Comparison of ENCODE assay signal across 27 cellular contexts in genomic region chr20:50648651-50649050, GRCh38. TPM values are rescaled to one million over a fixed set of nuclear protein-coding genes. Genes with fewer than 3 reads are reported as not detected.
"Had no signal": no experiment of that assay in that cellular context is flagged by ENCODE, and none has a peak within 500 bp of the region (broad histone marks: within the 10 kb centered on the region; RNA-seq: fewer than 3 reads in every experiment).

No MANE protein-coding gene starts in this region.

- H3K9ac ChIP-seq: neural progenitor cell had no signal

- ATAC-seq: left colon; left ventricle myocardium superior; mucosa of descending colon; natural killer cell treated with Interleukin-12 subunit alpha and Interleukin-12 subunit beta and Interleukin-15 and Interleukin-18, amount 100 ng/mL, for 72 hours; stimulated activated naive B cell treated with anti-CD40 and anti-IgM and Interleukin-4, amounts not matched to agents 10 μg/mL and 1 μg/mL and 100 μg/mL, for 72 hours had no signal

- H3K4me1 ChIP-seq: neural progenitor cell, prostate gland had no signal

- H3K36me3 Mint-ChIP-seq: immature natural killer cell; memory B cell; mesothelial cell of epicardium; naive B cell; natural killer cell treated with Interleukin-12 subunit alpha and Interleukin-12 subunit beta and Interleukin-15 and Interleukin-18, amount 100 ng/mL, for 72 hours; neural progenitor cell; stimulated activated naive B cell treated with anti-CD40 and anti-IgM and Interleukin-4, amounts not matched to agents 10 μg/mL and 1 μg/mL and 100 μg/mL, for 72 hours had no signal

- H3K9me3 ChIP-seq: mucosa of descending colon, prostate gland, thoracic aorta, tibial nerve had no signal

- DNase-seq: dorsolateral prefrontal cortex; effector CD4-positive, alpha-beta T cell; hypothalamus; immature natural killer cell; islet precursor cell; kidney glomerular epithelial cell; left colon; left ventricle myocardium superior; mucosa of descending colon; naive B cell; nucleus accumbens; right cardiac atrium; spleen; stimulated activated CD4-positive, alpha-beta T cell treated with anti-CD3 and anti-CD28 coated beads, Interleukin-2, amount 100 ng/mL, for 48 hours; stimulated activated naive B cell treated with anti-CD40 and anti-IgM and Interleukin-4, amounts not matched to agents 10 μg/mL and 1 μg/mL and 100 μg/mL, for 72 hours had no signal

- H3K27ac ChIP-seq: dorsolateral prefrontal cortex, neural progenitor cell, prostate gland, skin epidermis, spleen, thoracic aorta had no signal

- H3K9me3 Mint-ChIP-seq: immature natural killer cell; memory B cell; mesothelial cell of epicardium; natural killer cell treated with Interleukin-12 subunit alpha and Interleukin-12 subunit beta and Interleukin-15 and Interleukin-18, amount 100 ng/mL, for 72 hours; stimulated activated naive B cell treated with anti-CD40 and anti-IgM and Interleukin-4, amounts not matched to agents 10 μg/mL and 1 μg/mL and 100 μg/mL, for 72 hours; stimulated activated naive CD8-positive, alpha-beta T cell treated with anti-CD3 and anti-CD28 coated beads, Interleukin-15, Interleukin-2, amounts not matched to agents 100 ng/mL and 50 ng/mL, for 24 hours had no signal

- H3K27me3 ChIP-seq: dorsolateral prefrontal cortex, neural progenitor cell, spleen, tibial nerve had no signal

- H3K27ac Mint-ChIP-seq: immature natural killer cell; memory B cell; mesothelial cell of epicardium; naive B cell; natural killer cell treated with Interleukin-12 subunit alpha and Interleukin-12 subunit beta and Interleukin-15 and Interleukin-18, amount 100 ng/mL, for 72 hours; neural progenitor cell; stimulated activated naive B cell treated with anti-CD40 and anti-IgM and Interleukin-4, amounts not matched to agents 10 μg/mL and 1 μg/mL and 100 μg/mL, for 72 hours; stimulated activated naive CD8-positive, alpha-beta T cell treated with anti-CD3 and anti-CD28 coated beads, Interleukin-15, Interleukin-2, amounts not matched to agents 100 ng/mL and 50 ng/mL, for 24 hours had no signal

- H3K4me3 ChIP-seq: dorsolateral prefrontal cortex, lung, mucosa of descending colon, neural progenitor cell, prostate gland, skin epidermis, spleen, thoracic aorta, tibial nerve had no signal

- H3K4me1 Mint-ChIP-seq: immature natural killer cell; memory B cell; naive B cell; stimulated activated naive B cell treated with anti-CD40 and anti-IgM and Interleukin-4, amounts not matched to agents 10 μg/mL and 1 μg/mL and 100 μg/mL, for 72 hours had no signal

- H3K4me3 Mint-ChIP-seq: immature natural killer cell; memory B cell; mesothelial cell of epicardium; naive B cell; natural killer cell treated with Interleukin-12 subunit alpha and Interleukin-12 subunit beta and Interleukin-15 and Interleukin-18, amount 100 ng/mL, for 72 hours; neural progenitor cell; stimulated activated naive B cell treated with anti-CD40 and anti-IgM and Interleukin-4, amounts not matched to agents 10 μg/mL and 1 μg/mL and 100 μg/mL, for 72 hours; stimulated activated naive CD8-positive, alpha-beta T cell treated with anti-CD3 and anti-CD28 coated beads, Interleukin-15, Interleukin-2, amounts not matched to agents 100 ng/mL and 50 ng/mL, for 24 hours had no signal

- H3K4me2 ChIP-seq: neural progenitor cell had no signal

- FAIRE-seq: colon, frontal cortex had no signal

- H3K36me3 ChIP-seq: neural progenitor cell, prostate gland, spleen, thoracic aorta, tibial nerve had no signal

RNA-seq across cellular contexts. Expression of gene RIPOR3, which starts 42.7 kb away (rescaled TPM):
- total RNA-seq: natural killer cell treated with Interleukin-12 subunit alpha and Interleukin-12 subunit beta and Interleukin-15 and Interleukin-18, amount 100 ng/mL, for 72 hours had no signal
